1 cellular context compared by ENCODE assay signal in genomic region chr7:44046321-44047061, GRCh38.
TF ChIP-seq lines count a peak whose summit lies in the region.

No MANE protein-coding gene starts in this region.

TF ChIP-seq in WTC11, 78 proteins besides CTCF, POLR2A, EP300 and RAD21 (continued from another document):
- TF ChIP-seq ZNF281 (CRISPR knock-in tag; IDR thresholded peaks at IDR 0.05): no peak
